Comparison of ENCODE assay signal across 13 cellular contexts in genomic region chr19:33804021-33804799, GRCh38. TPM values are rescaled to one million over a fixed set of nuclear protein-coding genes. Genes with fewer than 3 reads are reported as not detected.
DNase-seq lines count a peak whose midpoint lies in the region; ATAC-seq, FAIRE-seq and TF ChIP-seq lines count a peak whose summit lies in the region.
"Had no signal": no experiment of that assay in that cellular context is flagged by ENCODE, and none has a peak within 500 bp of the region (broad histone marks: within the 10 kb centered on the region; RNA-seq: fewer than 3 reads in every experiment).

No MANE protein-coding gene starts in this region.

- no peak for FAIRE-seq in astrocyte (lab: Jason Lieb, UNC)
- no peak for FAIRE-seq in GM19239 (lab: Jason Lieb, UNC)
- FAIRE-seq: endometrium, TTC549 had no signal

- DNase-seq in Ammon's horn (ENCODE audit: low spot score) (peak; percentile 71), astrocyte (ENCODE audit: low read depth) (peak; percentile 82), globus pallidus (ENCODE audit: low spot score) (peak; percentile 55), ovary (peak; percentile 75 to 84 (median 81)), GM19239 (ENCODE audit: insufficient read length, low spot score) (no peak), DMS114 treated with DMSO at 0.1 percent for 48 hours (lab: John Stamatoyannopoulos, UW; ENCODE audit: unreplicated experiment) (no peak)
- no peak for DNase-seq in activated T-cell treated with anti-CD3 and anti-CD28 coated beads, Interleukin-2, amount 50 U/mL, for 48 hours
- DNase-seq: mesendoderm, NCI-H1417 had no signal

- no peak overlapping the region for H3K4me2 ChIP-seq in astrocyte (ENCODE audit: low read length)

- intact Hi-C loops in ovary (cut with DNase I) = no loop called here

- H3K4me3 Mint-ChIP-seq in astrocyte (ENCODE audit: unreplicated experiment) = no peak overlapping the region
- H3K4me3 Mint-ChIP-seq: type B pancreatic cell had no signal

- H3K9me3 Mint-ChIP-seq in astrocyte (ENCODE audit: unreplicated experiment) = no peaks in the 10 kb centered on the region
- H3K9me3 Mint-ChIP-seq: type B pancreatic cell had no signal

- peak overlapping the region; percentile 6 for H3K27ac ChIP-seq in astrocyte (ENCODE audit: low read depth, low read length)
- peak overlapping the region in 1 of 2 donors; percentile 28 for H3K27ac ChIP-seq in ovary

- H2AFZ ChIP-seq in astrocyte (ENCODE audit: low read depth, low read length) = no peak overlapping the region

- H3K27me3 ChIP-seq in astrocyte (ENCODE audit: insufficient read depth, low read length) (no peaks in the 10 kb centered on the region), ovary (no peaks in the 10 kb centered on the region)

- H3K4me1 ChIP-seq in astrocyte (ENCODE audit: insufficient read depth, low read length) (no peaks in the 10 kb centered on the region), ovary (ENCODE audit: insufficient read depth) (peaks cover 11% of the 10 kb centered on the region)

- H3K36me3 ChIP-seq in astrocyte (ENCODE audit: insufficient read depth, low read length) = peaks cover 29% of the 10 kb centered on the region
- H3K36me3 ChIP-seq in ovary = no peaks in the 10 kb centered on the region

- no peak for ATAC-seq in GM21825 (IDR thresholded peaks at IDR 0.05; ENCODE audit: unreplicated experiment)

- no peak for TF ChIP-seq CTCF in astrocyte (IDR thresholded peaks at IDR 0.05; ENCODE audit: insufficient read depth, low read depth, low read length)
- no peak for TF ChIP-seq CTCF in ovary (IDR thresholded peaks at IDR 0.05)

- H3K4me3 ChIP-seq in astrocyte (ENCODE audit: insufficient read depth, low read depth, low read length) (no peak overlapping the region), ovary (no peak overlapping the region)

- TF ChIP-seq EP300 in ovary (IDR thresholded peaks at IDR 0.05) = no peak

- TF ChIP-seq POLR2A in ovary (IDR thresholded peaks at IDR 0.05) = no peak

- peaks cover 14% of the 10 kb centered on the region for H3K36me3 Mint-ChIP-seq in astrocyte (ENCODE audit: low read depth, unreplicated experiment)

- H3K27ac Mint-ChIP-seq in astrocyte (ENCODE audit: unreplicated experiment) = no peak overlapping the region
- H3K27ac Mint-ChIP-seq: type B pancreatic cell had no signal

- peaks cover 88% of the 10 kb centered on the region for H4K20me1 ChIP-seq in astrocyte (ENCODE audit: insufficient read depth, low read length)

- no peak overlapping the region for H3K9ac ChIP-seq in astrocyte (ENCODE audit: low read length)

- 59 to 65% (median 61%) methylated on average over 10 of the region's 10 CpGs for WGBS in ovary, 3 donors

- peaks cover 9% of the 10 kb centered on the region for H3K4me1 Mint-ChIP-seq in astrocyte (ENCODE audit: low read depth, unreplicated experiment)

- H3K9me3 ChIP-seq in astrocyte (ENCODE audit: insufficient read depth, low read depth, low read length) (no peaks in the 10 kb centered on the region), ovary (no peaks in the 10 kb centered on the region)

- H3K27me3 Mint-ChIP-seq in astrocyte (ENCODE audit: low read depth, unreplicated experiment) = no peaks in the 10 kb centered on the region
- H3K27me3 Mint-ChIP-seq: type B pancreatic cell had no signal

- H3K79me2 ChIP-seq in astrocyte (ENCODE audit: insufficient read depth, low read length) = peaks cover 76% of the 10 kb centered on the region

RNA-seq across cellular contexts. Expression of gene KCTD15, which starts 7.5 kb away (rescaled TPM):
- total RNA-seq in astrocyte = 42.3 and 43.3 TPM in 2 replicates
- total RNA-seq in ovary = 10 to 100 TPM; 23.7 to 45.7 (median 33.4) TPM
- 10 to 100 TPM; 12.6 to 29.0 TPM for polyA plus RNA-seq in ovary

Comparison
In these comparisons a context has a peak if more than half of its experiments do, and no peak if none do; other contexts are left out.
1. DNase-seq: peak in Ammon's horn (single experiment), astrocyte (single experiment), globus pallidus (single experiment) and ovary (5 of 5); none in activated T-cell treated with anti-CD3 and anti-CD28 coated beads, Interleukin-2, amount 50 U/mL, for 48 hours (0 of 2), GM19239 (single experiment) and DMS114 treated with DMSO at 0.1 percent for 48 hours (single experiment).